Comparison of ENCODE assay signal across 20 cellular contexts in the genomic region with DNA sequence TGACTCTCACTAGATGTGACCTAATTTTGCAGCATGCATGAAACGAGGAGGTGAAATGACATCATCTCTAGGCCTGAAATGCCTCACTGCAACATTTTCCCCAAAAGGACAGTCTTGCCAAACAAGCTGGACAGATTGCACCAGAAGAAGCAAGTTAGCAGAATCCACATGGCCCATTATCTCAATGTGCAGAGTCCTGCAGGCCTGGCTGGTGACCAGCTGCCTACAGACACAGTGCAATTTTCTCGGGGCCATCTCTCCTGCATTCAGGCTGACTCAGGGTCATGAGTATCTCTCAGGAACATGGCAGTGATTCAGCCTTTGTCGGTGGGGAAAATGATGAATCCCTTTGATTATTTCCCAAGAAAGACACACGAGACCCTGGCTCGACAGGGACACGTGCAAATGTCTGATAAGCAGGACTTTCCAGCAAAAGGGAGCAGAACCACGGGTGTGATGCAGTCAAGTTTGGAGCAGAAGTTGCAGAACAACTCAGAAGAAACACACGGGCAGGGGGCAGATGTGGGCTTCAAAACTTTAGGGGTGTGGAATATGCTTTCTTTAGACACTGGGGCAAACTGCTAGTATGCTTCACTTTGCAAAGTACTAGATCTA. TPM values are rescaled to one million over a fixed set of nuclear protein-coding genes. Genes with fewer than 3 reads are reported as not detected.
DNase-seq lines count a peak whose midpoint lies in the region; ATAC-seq and TF ChIP-seq lines count a peak whose summit lies in the region.
"Had no signal": no experiment of that assay in that cellular context is flagged by ENCODE, and none has a peak within 500 bp of the region (broad histone marks: within the 10 kb centered on the region; RNA-seq: fewer than 3 reads in every experiment).

No MANE protein-coding gene starts in this region.

- H3K4me1 ChIP-seq in osteoblast (ENCODE audit: insufficient read depth, low read length): peaks cover 3% of the 10 kb centered on the region
- no peaks in the 10 kb centered on the region for H3K4me1 ChIP-seq in HAP-1
- H3K4me1 ChIP-seq: gastrocnemius medialis, SJCRH30 had no signal

- H4K20me1 ChIP-seq in osteoblast (ENCODE audit: insufficient read depth, low read length): no peaks in the 10 kb centered on the region
- H4K20me1 ChIP-seq: BLaER1 treated with 17β-estradiol and CSF1 and Interleukin-3, amounts not matched to agents 10 nM and 100 nM had no signal

- H3K27ac ChIP-seq in osteoblast (ENCODE audit: low read depth, low read length): no peak overlapping the region
- H3K27ac ChIP-seq: BLaER1 treated with 17β-estradiol and CSF1 and Interleukin-3, amounts not matched to agents 10 nM and 100 nM; gastrocnemius medialis; SJCRH30 had no signal

- no peak for ATAC-seq in sciatic nerve
- ATAC-seq: activated T-helper 17 cell treated with anti-CD3 and anti-CD28 coated beads, Interleukin-2, amount 50 U/mL, for 72 hours; gastrocnemius medialis; stimulated activated naive CD8-positive, alpha-beta T cell treated with anti-CD3 and anti-CD28 coated beads, Interleukin-15, amount 100 ng/mL, for 72 hours had no signal

- no peak overlapping the region for H3K27ac Mint-ChIP-seq in activated T-helper 2 cell treated with anti-CD3 and anti-CD28 coated beads, Interferon-gamma antibody, Interleukin-2, Interleukin-4, amounts not matched to agents 10 μg/mL and 5 μg/mL and 100 μg/mL, durations not matched to agents 14 hours and 24 hours and 36 hours
- H3K27ac Mint-ChIP-seq: activated CD4-positive, alpha-beta memory T cell treated with anti-CD3 and anti-CD28 coated beads, Interleukin-2, amount 10 ng/mL, durations not matched to agents 7 days and 5 days; activated T-helper 17 cell treated with anti-CD3 and anti-CD28 coated beads, Interleukin-2, amount 50 U/mL, for 72 hours; immature natural killer cell had no signal

- no peak overlapping the region for H3K4me3 Mint-ChIP-seq in activated T-helper 2 cell treated with anti-CD3 and anti-CD28 coated beads, Interferon-gamma antibody, Interleukin-2, Interleukin-4, amounts not matched to agents 10 μg/mL and 5 μg/mL and 100 μg/mL, durations not matched to agents 14 hours and 24 hours and 36 hours (ENCODE audit: low read depth)
- H3K4me3 Mint-ChIP-seq: activated CD4-positive, alpha-beta memory T cell treated with anti-CD3 and anti-CD28 coated beads, Interleukin-2, amount 10 ng/mL, durations not matched to agents 7 days and 5 days; activated T-helper 17 cell treated with anti-CD3 and anti-CD28 coated beads, Interleukin-2, amount 50 U/mL, for 72 hours; immature natural killer cell; stimulated activated naive CD8-positive, alpha-beta T cell treated with anti-CD3 and anti-CD28 coated beads, Interleukin-15, amount 100 ng/mL, for 72 hours had no signal

- peak; percentile 23 for DNase-seq in GOT3 (lab: John Stamatoyannopoulos, UW)
- peak; percentile 41 for DNase-seq in SK-MEL-5 (ENCODE audit: low read depth, low spot score)
- DNase-seq in erythroblast (lab: John Stamatoyannopoulos, UW): peak; percentile 84 to 89
- peak; percentile 91 for DNase-seq in osteoblast (ENCODE audit: insufficient read length, low spot score, missing footprints)
- no peak for DNase-seq in sciatic nerve (ENCODE audit: low spot score)
- DNase-seq in nucleus accumbens (lab: John Stamatoyannopoulos, UW): no peak
- no peak for DNase-seq in activated T-helper 2 cell treated with anti-CD3 and anti-CD28 coated beads, Interferon-gamma antibody, Interleukin-2, Interleukin-4, amounts not matched to agents 10 μg/mL and 5 μg/mL and 100 μg/mL, durations not matched to agents 14 hours and 24 hours and 36 hours (ENCODE audit: low spot score)
- no peak for DNase-seq in HAP-1 (ENCODE audit: low spot score in 2 of 2)
- DNase-seq: activated CD4-positive, alpha-beta memory T cell treated with anti-CD3 and anti-CD28 coated beads, Interleukin-2, amount 10 ng/mL, durations not matched to agents 7 days and 5 days; DMS153; gastrocnemius medialis; H7; immature natural killer cell; midbrain; NCI-H1436 treated with DMSO at 0.1 percent for 48 hours; NCI-H2227 treated with DMSO at 0.1 percent for 48 hours; SJCRH30; stimulated activated naive CD8-positive, alpha-beta T cell treated with anti-CD3 and anti-CD28 coated beads, Interleukin-15, amount 100 ng/mL, for 72 hours had no signal

- H3K27me3 ChIP-seq in osteoblast (ENCODE audit: insufficient read depth, low read length): peaks cover 5% of the 10 kb centered on the region
- H3K27me3 ChIP-seq in HAP-1 (ENCODE audit: low read depth): peaks cover 2% of the 10 kb centered on the region; the same call in 1 of the 2 replicates
- H3K27me3 ChIP-seq: BLaER1 treated with 17β-estradiol and CSF1 and Interleukin-3, amounts not matched to agents 10 nM and 100 nM; gastrocnemius medialis; SJCRH30 had no signal

- H3K27me3 Mint-ChIP-seq in activated T-helper 2 cell treated with anti-CD3 and anti-CD28 coated beads, Interferon-gamma antibody, Interleukin-2, Interleukin-4, amounts not matched to agents 10 μg/mL and 5 μg/mL and 100 μg/mL, durations not matched to agents 14 hours and 24 hours and 36 hours (ENCODE audit: low read depth): peaks cover 15% of the 10 kb centered on the region
- H3K27me3 Mint-ChIP-seq: stimulated activated naive CD8-positive, alpha-beta T cell treated with anti-CD3 and anti-CD28 coated beads, Interleukin-15, amount 100 ng/mL, for 72 hours had no signal

- H3K36me3 ChIP-seq in osteoblast (ENCODE audit: insufficient read depth, low read length) (no peaks in the 10 kb centered on the region), HAP-1 (replicated peaks) (no peaks in the 10 kb centered on the region)
- H3K36me3 ChIP-seq: BLaER1 treated with 17β-estradiol and CSF1 and Interleukin-3, amounts not matched to agents 10 nM and 100 nM; gastrocnemius medialis; SJCRH30 had no signal

- H3K9me3 Mint-ChIP-seq in activated T-helper 2 cell treated with anti-CD3 and anti-CD28 coated beads, Interferon-gamma antibody, Interleukin-2, Interleukin-4, amounts not matched to agents 10 μg/mL and 5 μg/mL and 100 μg/mL, durations not matched to agents 14 hours and 24 hours and 36 hours: no peaks in the 10 kb centered on the region
- H3K9me3 Mint-ChIP-seq: activated CD4-positive, alpha-beta memory T cell treated with anti-CD3 and anti-CD28 coated beads, Interleukin-2, amount 10 ng/mL, durations not matched to agents 7 days and 5 days; activated T-helper 17 cell treated with anti-CD3 and anti-CD28 coated beads, Interleukin-2, amount 50 U/mL, for 72 hours; immature natural killer cell; stimulated activated naive CD8-positive, alpha-beta T cell treated with anti-CD3 and anti-CD28 coated beads, Interleukin-15, amount 100 ng/mL, for 72 hours had no signal

- no peak for TF ChIP-seq POLR2A in erythroblast (IDR thresholded peaks at IDR 0.05; ENCODE audit: low read length)

- H3K36me3 Mint-ChIP-seq in activated T-helper 2 cell treated with anti-CD3 and anti-CD28 coated beads, Interferon-gamma antibody, Interleukin-2, Interleukin-4, amounts not matched to agents 10 μg/mL and 5 μg/mL and 100 μg/mL, durations not matched to agents 14 hours and 24 hours and 36 hours (ENCODE audit: low read depth): no peaks in the 10 kb centered on the region
- H3K36me3 Mint-ChIP-seq: immature natural killer cell had no signal

- no peak overlapping the region for H3K4me2 ChIP-seq in osteoblast (ENCODE audit: insufficient read depth, low read length)
- H3K4me2 ChIP-seq: BLaER1 treated with 17β-estradiol and CSF1 and Interleukin-3, amounts not matched to agents 10 nM and 100 nM had no signal

- intact Hi-C loops in sciatic nerve (cut with DNase I): no loop called here
- intact Hi-C loops in activated T-helper 2 cell treated with anti-CD3 and anti-CD28 coated beads, Interferon-gamma antibody, Interleukin-2, Interleukin-4, amounts not matched to agents 10 μg/mL and 5 μg/mL and 100 μg/mL, durations not matched to agents 14 hours and 24 hours and 36 hours (cut with micrococcal nuclease): no loop called here

- H3K9me3 ChIP-seq in osteoblast (ENCODE audit: low read depth, low read length): no peaks in the 10 kb centered on the region
- no peaks in the 10 kb centered on the region for H3K9me3 ChIP-seq in HAP-1
- H3K9me3 ChIP-seq: BLaER1 treated with 17β-estradiol and CSF1 and Interleukin-3, amounts not matched to agents 10 nM and 100 nM; gastrocnemius medialis; SJCRH30 had no signal

- TF ChIP-seq CTCF in osteoblast (IDR thresholded peaks at IDR 0.05; ENCODE audit: extremely low read depth, low read depth, low read length): no peak

- in situ Hi-C loops in SK-MEL-5 (cut with HindIII; ENCODE audit: low pct_unique_long_range_greater_than_20kb, low sequenced_read_pairs): no loop called here
- in situ Hi-C loops in HAP-1 (cut with MboI; ENCODE audit: low sequenced_read_pairs): loop anchor here (25.0 kb wide), 1 partner anchor 563 kb away; a partner anchor contains a TSS

- no peak overlapping the region for H2AFZ ChIP-seq in osteoblast (ENCODE audit: low read length)

- no peak overlapping the region for H3K4me3 ChIP-seq in osteoblast (ENCODE audit: insufficient read depth, low read length)
- no peak overlapping the region for H3K4me3 ChIP-seq in HAP-1
- H3K4me3 ChIP-seq: BLaER1 treated with 17β-estradiol and CSF1 and Interleukin-3, amounts not matched to agents 10 nM and 100 nM; gastrocnemius medialis; SJCRH30 had no signal

- no peaks in the 10 kb centered on the region for H3K79me2 ChIP-seq in osteoblast (ENCODE audit: insufficient read depth, low read length)

- H3K4me1 Mint-ChIP-seq in activated T-helper 2 cell treated with anti-CD3 and anti-CD28 coated beads, Interferon-gamma antibody, Interleukin-2, Interleukin-4, amounts not matched to agents 10 μg/mL and 5 μg/mL and 100 μg/mL, durations not matched to agents 14 hours and 24 hours and 36 hours (ENCODE audit: low read depth): peaks cover 3% of the 10 kb centered on the region

RNA-seq across cellular contexts. Expression of a gene that starts 38.7 kb away (rescaled TPM):
- 0.03 TPM in 1 of 2 replicates, not detected in the other for total RNA-seq in SK-MEL-5 (2014; rRNA removed; shearing (Covaris generic))
- polyA plus RNA-seq in SK-MEL-5 (2015; cell fraction: cytosol; rRNA removed): 0.11 TPM in 1 of 2 replicates, not detected in the other
- polyA plus RNA-seq in SK-MEL-5 (2015; cell fraction: nucleus; rRNA removed): 0.32 and 0.34 TPM in 2 replicates
- total RNA-seq in osteoblast (0.29 and 0.36 TPM in 2 replicates), sciatic nerve (0.04 TPM)
- not detected in 2 replicates for total RNA-seq in activated T-helper 2 cell treated with anti-CD3 and anti-CD28 coated beads, Interferon-gamma antibody, Interleukin-2, Interleukin-4, amounts not matched to agents 10 μg/mL and 5 μg/mL and 100 μg/mL, durations not matched to agents 14 hours and 24 hours and 36 hours
- total RNA-seq: activated CD4-positive, alpha-beta memory T cell treated with anti-CD3 and anti-CD28 coated beads, Interleukin-2, amount 10 ng/mL, durations not matched to agents 7 days and 5 days; activated T-helper 17 cell treated with anti-CD3 and anti-CD28 coated beads, Interleukin-2, amount 50 U/mL, for 72 hours; gastrocnemius medialis; H7; SJCRH30 had no signal
- polyA plus RNA-seq: immature natural killer cell had no signal

RNA-seq across cellular contexts. Expression of a gene that starts 40.5 kb away (rescaled TPM):
- total RNA-seq in SK-MEL-5 (2014; rRNA removed; shearing (Covaris generic)): 48.2 and 50.1 TPM in 2 replicates
- polyA plus RNA-seq in SK-MEL-5 (2015; cell fraction: cytosol; rRNA removed): 22.7 and 24.4 TPM in 2 replicates
- polyA plus RNA-seq in SK-MEL-5 (2015; cell fraction: nucleus; rRNA removed): 44.9 and 45.0 TPM in 2 replicates
- 52.1 and 56.6 TPM in 2 replicates for total RNA-seq in osteoblast
- 35.7 TPM for total RNA-seq in sciatic nerve
- 46.9 and 50.9 TPM in 2 replicates for total RNA-seq in activated T-helper 2 cell treated with anti-CD3 and anti-CD28 coated beads, Interferon-gamma antibody, Interleukin-2, Interleukin-4, amounts not matched to agents 10 μg/mL and 5 μg/mL and 100 μg/mL, durations not matched to agents 14 hours and 24 hours and 36 hours

Comparison
In these comparisons a context has a peak if more than half of its experiments do, and no peak if none do; other contexts are left out.
1. DNase-seq: peak in GOT3 (single experiment), SK-MEL-5 (single experiment), erythroblast (2 of 2) and osteoblast (single experiment); none in sciatic nerve (single experiment), nucleus accumbens (0 of 56), activated T-helper 2 cell treated with anti-CD3 and anti-CD28 coated beads, Interferon-gamma antibody, Interleukin-2, Interleukin-4, amounts not matched to agents 10 μg/mL and 5 μg/mL and 100 μg/mL, durations not matched to agents 14 hours and 24 hours and 36 hours (single experiment) and HAP-1 (0 of 2).